ENCODE assay signal across 29 cellular contexts in genomic region chr5:39356263-39356662, GRCh38. TPM values are rescaled to one million over a fixed set of nuclear protein-coding genes. Genes with fewer than 3 reads are reported as not detected.
"Had no signal": no experiment of that assay in that cellular context is flagged by ENCODE, and none has a peak within 500 bp of the region (broad histone marks: within the 10 kb centered on the region; RNA-seq: fewer than 3 reads in every experiment).

No MANE protein-coding gene starts in this region.

- H3K36me3 ChIP-seq: neural progenitor cell, ovary, sigmoid colon, stomach, thoracic aorta, tibial artery, transverse colon, upper lobe of left lung, vagina had no signal

- H2AFZ ChIP-seq: neural progenitor cell, parathyroid adenoma had no signal

- DNase-seq: naive thymus-derived CD4-positive, alpha-beta T cell; natural killer cell; occipital lobe; ovary; posterior cingulate gyrus; psoas muscle; right cardiac atrium; right lobe of liver; sigmoid colon; small intestine; stimulated activated CD4-positive, alpha-beta T cell treated with anti-CD3 and anti-CD28 coated beads, Interleukin-15, amount 100 ng/mL, for 24 hours; stimulated activated CD4-positive, alpha-beta T cell treated with anti-CD3 and anti-CD28 coated beads, Interleukin-2, amount 100 ng/mL, for 24 hours; stimulated activated CD4-positive, alpha-beta T cell treated with anti-CD3 and anti-CD28 coated beads, Interleukin-2, amount 100 ng/mL, for 48 hours; stimulated activated CD4-positive, alpha-beta T cell treated with anti-CD3 and anti-CD28 coated beads, Interleukin-4, amount 100 ng/mL, for 24 hours; stimulated activated naive B cell treated with anti-CD40 and anti-IgM and Interleukin-4, amounts not matched to agents 10 μg/mL and 1 μg/mL and 100 μg/mL, for 72 hours; stimulated activated naive CD4-positive, alpha-beta T cell treated with Interleukin-2 at 50 U/mL for 16 hours; stomach; tibial artery; transverse colon; upper lobe of left lung had no signal

- H3K4me1 ChIP-seq: neural progenitor cell, parathyroid adenoma, psoas muscle, sigmoid colon, stomach, tibial artery, transverse colon, upper lobe of left lung, vagina had no signal

- H3K9ac ChIP-seq: neural progenitor cell, parathyroid adenoma had no signal

- H3K79me2 ChIP-seq: parathyroid adenoma had no signal

- H3K27ac ChIP-seq: neural progenitor cell, ovary, parathyroid adenoma, psoas muscle, right lobe of liver, sigmoid colon, stomach, thoracic aorta, tibial artery, transverse colon, upper lobe of left lung, vagina had no signal

- H3K4me3 ChIP-seq: neural progenitor cell, ovary, psoas muscle, right lobe of liver, sigmoid colon, stomach, thoracic aorta, tibial artery, transverse colon, upper lobe of left lung, vagina had no signal

- FAIRE-seq: small intestine had no signal

- H3K4me2 ChIP-seq: neural progenitor cell had no signal

- H3K9me3 ChIP-seq: ovary, psoas muscle, right lobe of liver, sigmoid colon, thoracic aorta, transverse colon, vagina had no signal

- H3K27me3 ChIP-seq: neural progenitor cell, ovary, right lobe of liver, sigmoid colon, stomach, tibial artery, transverse colon, upper lobe of left lung, vagina had no signal

- ATAC-seq: naive thymus-derived CD4-positive, alpha-beta T cell; natural killer cell; psoas muscle; right cardiac atrium; right lobe of liver; stimulated activated effector memory CD8-positive, alpha-beta T cell treated with anti-CD3 and anti-CD28 coated beads, Interleukin-12 subunit alpha, Interleukin-12 subunit beta, amount 100 ng/mL, for 72 hours; stimulated activated naive B cell treated with anti-CD40 and anti-IgM and Interleukin-4, amounts not matched to agents 10 μg/mL and 1 μg/mL and 100 μg/mL, for 72 hours had no signal

RNA-seq across cellular contexts. Expression of gene C9, which starts 8.0 kb away (rescaled TPM):
- total RNA-seq: naive thymus-derived CD4-positive, alpha-beta T cell; occipital lobe; progenitor cell of endocrine pancreas; sigmoid colon; stomach; temporal lobe; thoracic aorta; transverse colon; ureter; vagina had no signal
- polyA plus RNA-seq: naive thymus-derived CD4-positive, alpha-beta T cell; neural cell; ovary; psoas muscle; right cardiac atrium; small intestine; stomach had no signal
